In genomic region chr3:132034486-132035464, GRCh38 we compare ENCODE assay signal across 9 cellular contexts. TPM values are rescaled to one million over a fixed set of nuclear protein-coding genes. Genes with fewer than 3 reads are reported as not detected.
DNase-seq lines count a peak whose midpoint lies in the region; ATAC-seq and TF ChIP-seq lines count a peak whose summit lies in the region.
"Had no signal": no experiment of that assay in that cellular context is flagged by ENCODE, and none has a peak within 500 bp of the region (broad histone marks: within the 10 kb centered on the region; RNA-seq: fewer than 3 reads in every experiment).

TSS of gene CPNE4 (minus strand) at chr3:132035014.

- H3K4me3 ChIP-seq in iPS-11a (ENCODE audit: low read depth, low read length) (peak within 1 kb of the TSS; percentile 38), gastrocnemius medialis (peak within 1 kb of the TSS in 1 of 4 donors; percentile 12)

- H3K4me1 Mint-ChIP-seq in brain, result peaks cover 24% of the 10 kb centered on the region

- no peak for TF ChIP-seq POLR2A in gastrocnemius medialis (IDR thresholded peaks at IDR 0.05)

- H3K36me3 Mint-ChIP-seq in brain, result no peaks in the 10 kb centered on the region

- peak within 1 kb of the TSS in 3 of 5 experiments; percentile 24 to 80 (median 50) for H3K27ac Mint-ChIP-seq in brain
- H3K27ac Mint-ChIP-seq: stimulated activated naive CD8-positive, alpha-beta T cell treated with anti-CD3 and anti-CD28 coated beads, Interleukin-15, Interleukin-2, amounts not matched to agents 100 ng/mL and 50 ng/mL, for 24 hours had no signal

- H3K9me3 Mint-ChIP-seq in brain, result peaks cover 0 to 4% (median 0%) of the 10 kb centered on the region in 5 experiments
- H3K9me3 Mint-ChIP-seq: stimulated activated naive CD8-positive, alpha-beta T cell treated with anti-CD3 and anti-CD28 coated beads, Interleukin-15, Interleukin-2, amounts not matched to agents 100 ng/mL and 50 ng/mL, for 24 hours had no signal

- in situ Hi-C loops in gastrocnemius medialis (cut with MboI; ENCODE audit: low sequenced_read_pairs in 4 of 4), result loop anchor here in 1 of 4 donors (25.0 kb wide), 1 partner anchor 997 kb away; the partner anchor contains the start of genes ASTE1 and NEK11

- ATAC-seq in HG02973 (IDR thresholded peaks at IDR 0.05; ENCODE audit: unreplicated experiment) (peak; percentile 88), gastrocnemius medialis (no peak), GM21737 (IDR thresholded peaks at IDR 0.05; ENCODE audit: unreplicated experiment) (no peak)

- DNase-seq in NCI-H2029 (lab: John Stamatoyannopoulos, UW), result peak; percentile 63
- DNase-seq in T1000 (lab: John Stamatoyannopoulos, UW), result peak; percentile 78
- DNase-seq in gastrocnemius medialis, result peak; percentile 18 to 22

- TF ChIP-seq CTCF in GM12874 (IDR thresholded peaks at IDR 0.05; ENCODE audit: insufficient read depth, low read depth, low read length), result peak; percentile 91
- peak; percentile 88 to 91 for TF ChIP-seq CTCF in brain (conservative IDR thresholded peaks at IDR 0.05)
- peak in 4 of 5 experiments; percentile 17 to 38 (median 26) for TF ChIP-seq CTCF in gastrocnemius medialis (IDR thresholded peaks at IDR 0.05 in 4 of 5, conservative IDR thresholded peaks at IDR 0.05 in 1 of 5)

- H3K27me3 Mint-ChIP-seq in brain, result peaks cover 65% of the 10 kb centered on the region

- no peaks in the 10 kb centered on the region for H3K4me1 ChIP-seq in gastrocnemius medialis

- H3K36me3 ChIP-seq in gastrocnemius medialis, result no peaks in the 10 kb centered on the region

- peak within 1 kb of the TSS; percentile 92 to 97 (median 94) for H3K4me3 Mint-ChIP-seq in brain
- H3K4me3 Mint-ChIP-seq: stimulated activated naive CD8-positive, alpha-beta T cell treated with anti-CD3 and anti-CD28 coated beads, Interleukin-15, Interleukin-2, amounts not matched to agents 100 ng/mL and 50 ng/mL, for 24 hours had no signal

- H3K27me3 ChIP-seq in gastrocnemius medialis, result peaks cover 36 to 47% (median 42%) of the 10 kb centered on the region in 3 donors

- intact Hi-C loops in gastrocnemius medialis (cut with DNase I; ENCODE audit: low total_unique reads), result loop anchor here (5.0 kb wide), 1 partner anchor 308 kb away; no protein-coding TSS in a partner anchor

- no peak within 1 kb of the TSS for H3K27ac ChIP-seq in gastrocnemius medialis

- H3K9me3 ChIP-seq in gastrocnemius medialis, result no peaks in the 10 kb centered on the region

RNA-seq across cellular contexts. Expression of gene CPNE4, which starts in this region (rescaled TPM):
- polyA plus RNA-seq in brain (ENCODE audit: insufficient read depth, low read depth, low replicate concordance), result 5.4 TPM
- not detected for total RNA-seq in gastrocnemius medialis

Comparison
In these comparisons a context has a peak if more than half of its experiments do, and no peak if none do; other contexts are left out.
1. Peak in DNase-seq in gastrocnemius medialis; RNA of the gene not detected or under 1 TPM.
2. CTCF ChIP-seq: peak in every context shown above with its lines; median percentile 91 in GM12874; 90 in brain; 26 in gastrocnemius medialis.
3. DNase-seq: peak in every context shown above with its lines; median percentile 78 in T1000; 63 in NCI-H2029; 20 in gastrocnemius medialis.